21 cellular contexts compared by ENCODE assay signal in genomic region chr2:233503947-233504637, GRCh38.
DNase-seq lines count a peak whose midpoint lies in the region; ATAC-seq, FAIRE-seq and TF ChIP-seq lines count a peak whose summit lies in the region.
"Had no signal": no experiment of that assay in that cellular context is flagged by ENCODE, and none has a peak within 500 bp of the region (broad histone marks: within the 10 kb centered on the region; RNA-seq: fewer than 3 reads in every experiment).

No MANE protein-coding gene starts in this region.

- no peaks in the 10 kb centered on the region for H4K20me1 ChIP-seq in SU-DHL-6 (ENCODE audit: low read depth, low read length)

- H2AFZ ChIP-seq in SU-DHL-6 (ENCODE audit: low read depth, low read length, severe bottlenecking) = no peak overlapping the region

- FAIRE-seq in H54 (lab: Jason Lieb, UNC) = no peak
- FAIRE-seq: islet of Langerhans, small intestine had no signal

- H3K9ac ChIP-seq in SU-DHL-6 (ENCODE audit: low read length) = no peak overlapping the region

- TF ChIP-seq POLR2A in H54 (IDR thresholded peaks at IDR 0.05; ENCODE audit: low read depth, low read length) = no peak

- H3K9me2 ChIP-seq in SU-DHL-6 (replicated peaks; ENCODE audit: insufficient read depth, low read length) = no peaks in the 10 kb centered on the region

- no peaks in the 10 kb centered on the region for H3F3A ChIP-seq in SU-DHL-6 (ENCODE audit: insufficient read depth)

- TF ChIP-seq CTCF in GM12865 (IDR thresholded peaks at IDR 0.05; ENCODE audit: insufficient read depth, low read depth, low read length, missing control alignments) (no peak), SU-DHL-6 (IDR thresholded peaks at IDR 0.05; ENCODE audit: insufficient read depth, low read length, poor library complexity, severe bottlenecking) (no peak)

- peaks cover 10% of the 10 kb centered on the region; the same call in 1 of the 2 replicates for H3K9me3 ChIP-seq in SU-DHL-6 (ENCODE audit: insufficient read depth, low read length)

- peaks cover 7% of the 10 kb centered on the region; the same call in 1 of the 2 replicates for H3K36me3 ChIP-seq in SU-DHL-6 (ENCODE audit: low read length)

- DNase-seq in GM12865 (ENCODE audit: low read depth) = peak; percentile 47
- no peak for DNase-seq in H54 (ENCODE audit: insufficient read length, low spot score)
- DNase-seq in HCEC 1CT = no peak
- no peak for DNase-seq in Ammon's horn (ENCODE audit: low spot score)
- DNase-seq: activated CD4-positive, alpha-beta T cell treated with anti-CD3 and anti-CD28 coated beads for 4 hours; C1 segment of cervical spinal cord; DMS79 treated with DMSO at 0.1 percent for 48 hours; left ventricle myocardium inferior; midbrain; naive thymus-derived CD8-positive, alpha-beta T cell; NCI-H1105; NCI-H1930; NCI-H526 treated with DMSO at 0.1 percent for 48 hours; small intestine; stimulated activated CD4-positive, alpha-beta T cell treated with anti-CD3 and anti-CD28 coated beads, Interleukin-2, amount 100 ng/mL, for 24 hours; T-helper 17 cell had no signal

- H3K4me3 ChIP-seq in GM12865 (ENCODE audit: low read depth, low read length) (no peak overlapping the region), SU-DHL-6 (ENCODE audit: insufficient read depth, low read length, poor library complexity, severe bottlenecking) (no peak overlapping the region)
- H3K4me3 ChIP-seq: left ventricle myocardium inferior had no signal

- no peak overlapping the region for H3K27ac ChIP-seq in SU-DHL-6 (ENCODE audit: low read depth, low read length)
- H3K27ac ChIP-seq: left ventricle myocardium inferior had no signal

- no peaks in the 10 kb centered on the region for H3K79me2 ChIP-seq in SU-DHL-6 (ENCODE audit: insufficient read depth, low read length)

- no peaks in the 10 kb centered on the region for H3K27me3 ChIP-seq in SU-DHL-6 (ENCODE audit: low read length)

- ATAC-seq in GM18870 (IDR thresholded peaks at IDR 0.05; ENCODE audit: unreplicated experiment) = peak; percentile 55
- ATAC-seq in HG02973 (IDR thresholded peaks at IDR 0.05; ENCODE audit: unreplicated experiment) = peak; percentile 60
- ATAC-seq: activated T-helper 17 cell treated with anti-CD3 and anti-CD28 coated beads, Interleukin-2, amount 50 U/mL, for 72 hours; naive thymus-derived CD8-positive, alpha-beta T cell; T-helper 17 cell had no signal

- H3K4me2 ChIP-seq in SU-DHL-6 (ENCODE audit: low read depth, low read length, poor library complexity, severe bottlenecking) = peak overlapping the region; percentile 13
